16 cellular contexts compared by ENCODE assay signal in the genomic region with DNA sequence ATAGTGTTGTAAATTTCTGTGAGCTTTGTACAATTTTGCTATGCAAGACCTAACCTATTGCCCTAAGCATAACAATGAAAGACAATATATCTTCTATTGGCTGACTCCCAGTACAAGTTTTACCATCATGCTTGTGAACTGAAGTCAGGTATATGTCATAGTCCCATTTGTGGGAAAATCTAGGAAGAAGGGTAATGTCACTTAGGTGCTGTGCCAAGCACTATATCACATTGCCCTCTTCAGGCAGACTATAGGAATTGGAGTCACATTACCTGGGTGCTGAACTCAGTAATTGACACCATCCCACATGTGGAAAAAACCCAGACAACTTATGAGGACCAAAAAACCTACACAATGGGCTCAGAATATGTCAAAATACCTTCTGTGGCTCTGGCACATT.
DNase-seq lines count a peak whose midpoint lies in the region; ATAC-seq and TF ChIP-seq lines count a peak whose summit lies in the region.
"Had no signal": no experiment of that assay in that cellular context is flagged by ENCODE, and none has a peak within 500 bp of the region (broad histone marks: within the 10 kb centered on the region; RNA-seq: fewer than 3 reads in every experiment).

No MANE protein-coding gene starts in this region.

- no peaks in the 10 kb centered on the region for H3F3A ChIP-seq in neural cell (ENCODE audit: insufficient read depth, low read length, poor library complexity, severe bottlenecking)

- H3K4me2 ChIP-seq in neural cell (ENCODE audit: low read length) = no peak overlapping the region
- H3K4me2 ChIP-seq: KMS-11, smooth muscle cell had no signal

- H3K79me2 ChIP-seq in neural cell (replicated peaks; ENCODE audit: insufficient read depth, low read length) = no peaks in the 10 kb centered on the region

- TF ChIP-seq CTCF in cardiac fibroblast (IDR thresholded peaks at IDR 0.05; ENCODE audit: low read depth, low read length) (peak; percentile 52), neural cell (IDR thresholded peaks at IDR 0.05; ENCODE audit: poor library complexity, severe bottlenecking) (peak; percentile 52)

- no peak overlapping the region for H3K27ac ChIP-seq in neural cell (ENCODE audit: low read length)
- H3K27ac ChIP-seq: KMS-11 had no signal

- no peaks in the 10 kb centered on the region for H3K9me3 ChIP-seq in neural cell (ENCODE audit: low read length)

- no peak overlapping the region for H3K4me3 ChIP-seq in cardiac fibroblast (replicated peaks in 1 of 2; ENCODE audit: low read depth in 2 of 2, low read length in 2 of 2)
- no peak overlapping the region for H3K4me3 ChIP-seq in neural cell (ENCODE audit: low read length)
- H3K4me3 ChIP-seq: smooth muscle cell had no signal

- H4K20me1 ChIP-seq in neural cell (ENCODE audit: insufficient read depth) = no peaks in the 10 kb centered on the region

- DNase-seq in EL (peak; percentile 41), cardiac fibroblast (ENCODE audit: low read depth in 2 of 2) (peak; percentile 69 to 76), inferior parietal cortex (ENCODE audit: extremely low spot score) (no peak)
- DNase-seq: activated naive CD4-positive, alpha-beta T cell treated with anti-CD3 and anti-CD28 coated beads for 36 hours; foreskin melanocyte; islet precursor cell; naive thymus-derived CD4-positive, alpha-beta T cell; NCI-H2029 treated with DMSO at 0.1 percent for 48 hours; PC-3 had no signal

- no peak overlapping the region for H2AFZ ChIP-seq in neural cell (ENCODE audit: low read depth, low read length)

- no peak for TF ChIP-seq EP300 in neural cell (conservative IDR thresholded peaks at IDR 0.05; ENCODE audit: poor library complexity, severe bottlenecking)

- peak; percentile 61 for ATAC-seq in HG02798 (IDR thresholded peaks at IDR 0.05; ENCODE audit: poor library complexity, unreplicated experiment)
- ATAC-seq in GM19397 (IDR thresholded peaks at IDR 0.05; ENCODE audit: unreplicated experiment) = no peak
- no peak for ATAC-seq in HG02973 (IDR thresholded peaks at IDR 0.05; ENCODE audit: unreplicated experiment)
- no peak for ATAC-seq in HG02885 (IDR thresholded peaks at IDR 0.05; ENCODE audit: poor library complexity, unreplicated experiment)
- ATAC-seq: naive thymus-derived CD4-positive, alpha-beta T cell; PC-3 had no signal

- H3K36me3 ChIP-seq in neural cell (ENCODE audit: insufficient read depth, low read length) = no peaks in the 10 kb centered on the region

- no peak overlapping the region for H3K9ac ChIP-seq in neural cell (ENCODE audit: low read length)
- H3K9ac ChIP-seq: KMS-11 had no signal

- peak; percentile 56 for TF ChIP-seq RAD21 in neural cell (conservative IDR thresholded peaks at IDR 0.05)

- H3K27me3 ChIP-seq in neural cell (ENCODE audit: insufficient read depth, low read depth, low read length) = no peaks in the 10 kb centered on the region

- no peaks in the 10 kb centered on the region for H3K9me2 ChIP-seq in neural cell (ENCODE audit: insufficient read depth, low read length)

TF ChIP-seq in neural cell, 6 proteins besides CTCF, POLR2A, EP300 and RAD21:
- TF ChIP-seq, protein P1, sequence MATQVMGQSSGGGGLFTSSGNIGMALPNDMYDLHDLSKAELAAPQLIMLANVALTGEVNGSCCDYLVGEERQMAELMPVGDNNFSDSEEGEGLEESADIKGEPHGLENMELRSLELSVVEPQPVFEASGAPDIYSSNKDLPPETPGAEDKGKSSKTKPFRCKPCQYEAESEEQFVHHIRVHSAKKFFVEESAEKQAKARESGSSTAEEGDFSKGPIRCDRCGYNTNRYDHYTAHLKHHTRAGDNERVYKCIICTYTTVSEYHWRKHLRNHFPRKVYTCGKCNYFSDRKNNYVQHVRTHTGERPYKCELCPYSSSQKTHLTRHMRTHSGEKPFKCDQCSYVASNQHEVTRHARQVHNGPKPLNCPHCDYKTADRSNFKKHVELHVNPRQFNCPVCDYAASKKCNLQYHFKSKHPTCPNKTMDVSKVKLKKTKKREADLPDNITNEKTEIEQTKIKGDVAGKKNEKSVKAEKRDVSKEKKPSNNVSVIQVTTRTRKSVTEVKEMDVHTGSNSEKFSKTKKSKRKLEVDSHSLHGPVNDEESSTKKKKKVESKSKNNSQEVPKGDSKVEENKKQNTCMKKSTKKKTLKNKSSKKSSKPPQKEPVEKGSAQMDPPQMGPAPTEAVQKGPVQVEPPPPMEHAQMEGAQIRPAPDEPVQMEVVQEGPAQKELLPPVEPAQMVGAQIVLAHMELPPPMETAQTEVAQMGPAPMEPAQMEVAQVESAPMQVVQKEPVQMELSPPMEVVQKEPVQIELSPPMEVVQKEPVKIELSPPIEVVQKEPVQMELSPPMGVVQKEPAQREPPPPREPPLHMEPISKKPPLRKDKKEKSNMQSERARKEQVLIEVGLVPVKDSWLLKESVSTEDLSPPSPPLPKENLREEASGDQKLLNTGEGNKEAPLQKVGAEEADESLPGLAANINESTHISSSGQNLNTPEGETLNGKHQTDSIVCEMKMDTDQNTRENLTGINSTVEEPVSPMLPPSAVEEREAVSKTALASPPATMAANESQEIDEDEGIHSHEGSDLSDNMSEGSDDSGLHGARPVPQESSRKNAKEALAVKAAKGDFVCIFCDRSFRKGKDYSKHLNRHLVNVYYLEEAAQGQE (IDR thresholded peaks at IDR 0.05; ENCODE audit: borderline replicate concordance) = no peak
- TF ChIP-seq SMC3 (conservative IDR thresholded peaks at IDR 0.05; ENCODE audit: poor library complexity) = peak; percentile 45
- no peak for TF ChIP-seq POLR2AphosphoS5 (IDR thresholded peaks at IDR 0.05)
- TF ChIP-seq TAF1 (IDR thresholded peaks at IDR 0.05; ENCODE audit: low read depth) = no peak
- no peak for TF ChIP-seq EZH2 (IDR thresholded peaks at IDR 0.05; ENCODE audit: borderline replicate concordance, insufficient read depth, low read length, poor library complexity, severe bottlenecking)
- no peak for TF ChIP-seq MXI1 (conservative IDR thresholded peaks at IDR 0.05; ENCODE audit: poor library complexity, severe bottlenecking)
TF ChIP-seq in neural cell: peak in this region for 1.
